ENCODE assay signal across 8 cellular contexts in the genomic region with DNA sequence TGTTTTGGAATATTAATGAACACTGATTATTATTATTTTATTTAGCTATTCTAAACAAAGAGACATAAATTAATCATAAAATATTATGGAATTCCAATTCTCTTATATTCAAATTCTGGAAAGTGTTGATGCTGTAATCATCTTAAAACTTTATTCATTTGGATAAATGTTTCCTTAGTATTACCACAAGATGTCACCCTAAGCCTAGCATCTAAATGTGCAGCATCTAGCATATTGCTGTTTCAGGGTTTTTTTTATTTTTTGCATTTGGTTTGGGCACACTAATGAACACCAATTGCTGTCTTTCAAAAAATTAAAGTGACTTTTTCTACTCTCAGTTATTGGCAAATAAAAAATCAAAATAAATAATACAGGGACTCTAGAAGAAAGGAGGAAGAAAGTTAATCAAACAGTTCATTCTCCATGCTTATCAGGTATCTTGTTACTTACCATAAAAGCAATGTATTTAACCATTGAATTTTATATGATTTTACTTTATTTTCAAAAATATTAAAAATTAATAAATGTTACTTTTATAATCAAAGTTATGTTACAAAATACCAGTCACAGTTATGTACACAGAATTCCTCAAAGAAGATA. TPM values are rescaled to one million over a fixed set of nuclear protein-coding genes. Genes with fewer than 3 reads are reported as not detected.
A peak's percentile ranks its signal among the peaks of the same experiment; 100 is the strongest.
DNase-seq lines count a peak whose midpoint lies in the region; ATAC-seq and TF ChIP-seq lines count a peak whose summit lies in the region.
"Had no signal": no experiment of that assay in that cellular context is flagged by ENCODE, and none has a peak within 500 bp of the region (broad histone marks: within the 10 kb centered on the region; RNA-seq: fewer than 3 reads in every experiment).

No MANE protein-coding gene starts in this region.

- intact Hi-C loops in left ventricle myocardium inferior (cut with micrococcal nuclease) = no loop called here

- no peaks in the 10 kb centered on the region for H3K27me3 Mint-ChIP-seq in activated CD8-positive, alpha-beta T cell treated with anti-CD3 and anti-CD28 coated beads, Interleukin-2, amount 10 ng/mL, durations not matched to agents 7 days and 5 days (ENCODE audit: low read depth)
- H3K27me3 Mint-ChIP-seq: activated naive CD4-positive, alpha-beta T cell treated with anti-CD3 and anti-CD28 coated beads, Interleukin-2, amount 50 U/mL, for 24 hours had no signal

- H3K27me3 ChIP-seq in left ventricle myocardium inferior (ENCODE audit: low read depth) = no peaks in the 10 kb centered on the region

- no peaks in the 10 kb centered on the region for H3K9me3 Mint-ChIP-seq in activated CD8-positive, alpha-beta T cell treated with anti-CD3 and anti-CD28 coated beads, Interleukin-2, amount 10 ng/mL, durations not matched to agents 7 days and 5 days (ENCODE audit: insufficient read depth)
- H3K9me3 Mint-ChIP-seq: activated naive CD4-positive, alpha-beta T cell treated with anti-CD3 and anti-CD28 coated beads, Interleukin-2, amount 50 U/mL, for 24 hours had no signal

- no peak overlapping the region for H3K4me3 Mint-ChIP-seq in activated CD8-positive, alpha-beta T cell treated with anti-CD3 and anti-CD28 coated beads, Interleukin-2, amount 10 ng/mL, durations not matched to agents 7 days and 5 days
- H3K4me3 Mint-ChIP-seq: activated naive CD4-positive, alpha-beta T cell treated with anti-CD3 and anti-CD28 coated beads, Interleukin-2, amount 50 U/mL, for 24 hours had no signal

- H3K36me3 Mint-ChIP-seq in activated CD8-positive, alpha-beta T cell treated with anti-CD3 and anti-CD28 coated beads, Interleukin-2, amount 10 ng/mL, durations not matched to agents 7 days and 5 days (ENCODE audit: low read depth) = no peaks in the 10 kb centered on the region
- H3K36me3 Mint-ChIP-seq: activated naive CD4-positive, alpha-beta T cell treated with anti-CD3 and anti-CD28 coated beads, Interleukin-2, amount 50 U/mL, for 24 hours had no signal

- peak; percentile 72 for TF ChIP-seq CTCF in left ventricle myocardium inferior (IDR thresholded peaks at IDR 0.05; ENCODE audit: borderline replicate concordance)

- H3K4me3 ChIP-seq in left ventricle myocardium inferior = no peak overlapping the region

- no peaks in the 10 kb centered on the region for H3K36me3 ChIP-seq in left ventricle myocardium inferior

- CTCF ChIA-PET in activated CD8-positive, alpha-beta T cell treated with anti-CD3 and anti-CD28 coated beads, Interleukin-2, amount 10 ng/mL, durations not matched to agents 7 days and 5 days (lab: Charles Lee) = interaction anchor here (0.9 kb wide), 1 partner anchor 32 kb away, joined by 4 read pairs; a partner anchor contains a TSS

- POLR2A ChIA-PET in activated CD8-positive, alpha-beta T cell treated with anti-CD3 and anti-CD28 coated beads, Interleukin-2, amount 10 ng/mL, durations not matched to agents 7 days and 5 days (lab: Charles Lee) = no interaction called here

- H3K9me3 ChIP-seq in left ventricle myocardium inferior (replicated peaks) = no peaks in the 10 kb centered on the region

- no peaks in the 10 kb centered on the region for H3K4me1 Mint-ChIP-seq in activated CD8-positive, alpha-beta T cell treated with anti-CD3 and anti-CD28 coated beads, Interleukin-2, amount 10 ng/mL, durations not matched to agents 7 days and 5 days (ENCODE audit: low read depth)
- H3K4me1 Mint-ChIP-seq: activated naive CD4-positive, alpha-beta T cell treated with anti-CD3 and anti-CD28 coated beads, Interleukin-2, amount 50 U/mL, for 24 hours had no signal

- peak; percentile 11 for DNase-seq in GM04504 (ENCODE audit: low read depth)
- DNase-seq in H4 (ENCODE audit: low spot score) = peak; percentile 40
- DNase-seq in NCI-H1694 treated with DMSO at 0.1 percent for 48 hours (lab: John Stamatoyannopoulos, UW) = peak; percentile 36
- DNase-seq in activated CD8-positive, alpha-beta T cell treated with anti-CD3 and anti-CD28 coated beads, Interleukin-2, amount 10 ng/mL, durations not matched to agents 7 days and 5 days = no peak
- no peak for DNase-seq in left ventricle myocardium inferior
- DNase-seq in smooth muscle cell of the brain vasculature (ENCODE audit: low read depth, low spot score) = peak; percentile 4
- no peak for DNase-seq in activated effector memory CD4-positive, alpha-beta T cell treated with Interleukin-2 at 50 U/mL for 16 hours

- no peak overlapping the region for H3K27ac Mint-ChIP-seq in activated CD8-positive, alpha-beta T cell treated with anti-CD3 and anti-CD28 coated beads, Interleukin-2, amount 10 ng/mL, durations not matched to agents 7 days and 5 days
- H3K27ac Mint-ChIP-seq: activated naive CD4-positive, alpha-beta T cell treated with anti-CD3 and anti-CD28 coated beads, Interleukin-2, amount 50 U/mL, for 24 hours had no signal

- H3K4me1 ChIP-seq in left ventricle myocardium inferior = no peaks in the 10 kb centered on the region

- no peak overlapping the region for H3K27ac ChIP-seq in left ventricle myocardium inferior (replicated peaks)

- peak; percentile 57 for ATAC-seq in activated CD8-positive, alpha-beta T cell treated with anti-CD3 and anti-CD28 coated beads, Interleukin-2, amount 10 ng/mL, durations not matched to agents 7 days and 5 days

RNA-seq across cellular contexts. Expression of a gene that starts 31.8 kb away (rescaled TPM):
- 1.7 and 2.6 TPM in 2 replicates for total RNA-seq in H4 (2014; rRNA removed; shearing (Covaris generic))
- 1 to 10 TPM; 1.3 to 1.6 TPM for total RNA-seq in activated CD8-positive, alpha-beta T cell treated with anti-CD3 and anti-CD28 coated beads, Interleukin-2, amount 10 ng/mL, durations not matched to agents 7 days and 5 days
- 6.5 TPM for total RNA-seq in left ventricle myocardium inferior

RNA-seq across cellular contexts. Expression of a gene that starts 33.0 kb away (rescaled TPM):
- 93.5 and 94.3 TPM in 2 replicates for total RNA-seq in H4 (2014; rRNA removed; shearing (Covaris generic))
- total RNA-seq in activated CD8-positive, alpha-beta T cell treated with anti-CD3 and anti-CD28 coated beads, Interleukin-2, amount 10 ng/mL, durations not matched to agents 7 days and 5 days = 10 to 100 TPM; 51.4 to 57.8 TPM
- total RNA-seq in left ventricle myocardium inferior = 55.4 TPM

RNA-seq across cellular contexts. Expression of a gene that starts 52.4 kb away (rescaled TPM):
- 90.7 and 98.7 TPM in 2 replicates for total RNA-seq in H4 (2014; rRNA removed; shearing (Covaris generic))
- total RNA-seq in activated CD8-positive, alpha-beta T cell treated with anti-CD3 and anti-CD28 coated beads, Interleukin-2, amount 10 ng/mL, durations not matched to agents 7 days and 5 days = 10 to 100 TPM; 33.7 to 39.8 TPM
- total RNA-seq in left ventricle myocardium inferior = 75.2 TPM

Comparison
In these comparisons a context has a peak if more than half of its experiments do, and no peak if none do; other contexts are left out.
1. DNase-seq: peak in GM04504 (single experiment), H4 (single experiment), NCI-H1694 treated with DMSO at 0.1 percent for 48 hours (single experiment) and smooth muscle cell of the brain vasculature (single experiment); none in activated CD8-positive, alpha-beta T cell treated with anti-CD3 and anti-CD28 coated beads, Interleukin-2, amount 10 ng/mL, durations not matched to agents 7 days and 5 days (single experiment), left ventricle myocardium inferior (single experiment) and activated effector memory CD4-positive, alpha-beta T cell treated with Interleukin-2 at 50 U/mL for 16 hours (single experiment).